Comparison of ENCODE assay signal across 2 cellular contexts in genomic region chr14:51094901-51095853, GRCh38.
A peak's percentile ranks its signal among the peaks of the same experiment; 100 is the strongest.
TF ChIP-seq lines count a peak whose summit lies in the region.

TRIM9 (minus strand) TSS chr14:51095105; CDS start chr14:51094939, 166 bp downstream.

TF ChIP-seq in A549, 52 proteins besides CTCF, POLR2A, EP300 and RAD21 (continued from another document and continues in another):
- TF ChIP-seq PBX3 (IDR thresholded peaks at IDR 0.05) (peak; percentile 94), JUNB (IDR thresholded peaks at IDR 0.05) (no peak), CEBPB (IDR thresholded peaks at IDR 0.05) (0 out of 4 replicates have a peak, but pooled peaks of 1 of the 2 experiments have one; percentile 11), RCOR1 (IDR thresholded peaks at IDR 0.05; ENCODE audit: low read depth, low read length) (no peak), FOSB (CRISPR knock-in tag; IDR thresholded peaks at IDR 0.05) (no peak), MAX (IDR thresholded peaks at IDR 0.05) (peak; percentile 61; the same call in 1 of the 2 replicates), HDAC2 (IDR thresholded peaks at IDR 0.05) (no peak), HOXA7 (CRISPR knock-in tag; IDR thresholded peaks at IDR 0.05) (no peak), SMC3 (IDR thresholded peaks at IDR 0.05) (no peak; the same call in 2 of the 3 replicates), MAFK (IDR thresholded peaks at IDR 0.05; ENCODE audit: partially characterized antibody) (no peak), FOSL2 (IDR thresholded peaks at IDR 0.05) (0 out of 2 replicates have a peak, but pooled peaks have one; percentile 10), FOSL2 (CRISPR knock-in tag; IDR thresholded peaks at IDR 0.05) (peak; percentile 73), HMGXB4 (CRISPR knock-in tag; IDR thresholded peaks at IDR 0.05; ENCODE audit: borderline replicate concordance) (no peak), ZC3H11A (IDR thresholded peaks at IDR 0.05) (no peak), RARB (CRISPR knock-in tag; IDR thresholded peaks at IDR 0.05) (no peak), HOXB5 (CRISPR knock-in tag; IDR thresholded peaks at IDR 0.05) (no peak), EHF (CRISPR knock-in tag; IDR thresholded peaks at IDR 0.05) (no peak), KDM5A (IDR thresholded peaks at IDR 0.05) (no peak), ZSCAN20 (CRISPR knock-in tag; IDR thresholded peaks at IDR 0.05) (no peak), KDM1A (IDR thresholded peaks at IDR 0.05; ENCODE audit: low read depth) (0 out of 2 replicates have a peak, but pooled peaks have one; percentile 7), CHD4 (IDR thresholded peaks at IDR 0.05; ENCODE audit: borderline replicate concordance) (no peak), FOXS1 (CRISPR knock-in tag; IDR thresholded peaks at IDR 0.05) (no peak), ZNF302 (CRISPR knock-in tag; IDR thresholded peaks at IDR 0.05) (no peak), ATOH8 (CRISPR knock-in tag; IDR thresholded peaks at IDR 0.05; ENCODE audit: low read depth) (no peak), HES2 (IDR thresholded peaks at IDR 0.05) (no peak), BCL3 (IDR thresholded peaks at IDR 0.05) (0 out of 3 replicates have a peak, but pooled peaks have one; percentile 78), HOXB13 (CRISPR knock-in tag; IDR thresholded peaks at IDR 0.05; ENCODE audit: low read depth) (peak; percentile 25; the same call in 1 of the 2 replicates), RNF2 (IDR thresholded peaks at IDR 0.05; ENCODE audit: borderline replicate concordance, low read depth) (no peak; the same call in 1 of the 2 replicates), NFE2L2 (conservative IDR thresholded peaks at IDR 0.05; ENCODE audit: low read length) (no peak), SREBF2 (IDR thresholded peaks at IDR 0.05) (no peak), ESRRA (IDR thresholded peaks at IDR 0.05; ENCODE audit: borderline replicate concordance, low read length) (no peak), TP53 (CRISPR knock-in tag; IDR thresholded peaks at IDR 0.05) (no peak), MYC (IDR thresholded peaks at IDR 0.05; ENCODE audit: borderline replicate concordance, low read length) (no peak)

TF ChIP-seq in WTC11, 78 proteins besides CTCF, POLR2A, EP300 and RAD21 (continued from another document):
- TF ChIP-seq ETV6 (CRISPR knock-in tag; IDR thresholded peaks at IDR 0.05) (peak; percentile 49; the same call in 1 of the 2 replicates), ZBTB43 (CRISPR knock-in tag; IDR thresholded peaks at IDR 0.05) (peak; percentile 62; the same call in 1 of the 2 replicates), IRF2 (CRISPR knock-in tag; IDR thresholded peaks at IDR 0.05; ENCODE audit: borderline replicate concordance, low read depth) (no peak), ZNF532 (CRISPR knock-in tag; IDR thresholded peaks at IDR 0.05; ENCODE audit: borderline replicate concordance) (no peak), NFYB (CRISPR knock-in tag; conservative IDR thresholded peaks at IDR 0.05; ENCODE audit: low read depth) (peak; percentile 89), FOXK1 (CRISPR knock-in tag; IDR thresholded peaks at IDR 0.05) (peak; percentile 51; the same call in 1 of the 2 replicates), TP53 (CRISPR knock-in tag; IDR thresholded peaks at IDR 0.05) (peak; percentile 46; the same call in 1 of the 2 replicates), USF1 (CRISPR knock-in tag; IDR thresholded peaks at IDR 0.05) (no peak)
